ENCODE assay signal across 8 cellular contexts in the genomic region with DNA sequence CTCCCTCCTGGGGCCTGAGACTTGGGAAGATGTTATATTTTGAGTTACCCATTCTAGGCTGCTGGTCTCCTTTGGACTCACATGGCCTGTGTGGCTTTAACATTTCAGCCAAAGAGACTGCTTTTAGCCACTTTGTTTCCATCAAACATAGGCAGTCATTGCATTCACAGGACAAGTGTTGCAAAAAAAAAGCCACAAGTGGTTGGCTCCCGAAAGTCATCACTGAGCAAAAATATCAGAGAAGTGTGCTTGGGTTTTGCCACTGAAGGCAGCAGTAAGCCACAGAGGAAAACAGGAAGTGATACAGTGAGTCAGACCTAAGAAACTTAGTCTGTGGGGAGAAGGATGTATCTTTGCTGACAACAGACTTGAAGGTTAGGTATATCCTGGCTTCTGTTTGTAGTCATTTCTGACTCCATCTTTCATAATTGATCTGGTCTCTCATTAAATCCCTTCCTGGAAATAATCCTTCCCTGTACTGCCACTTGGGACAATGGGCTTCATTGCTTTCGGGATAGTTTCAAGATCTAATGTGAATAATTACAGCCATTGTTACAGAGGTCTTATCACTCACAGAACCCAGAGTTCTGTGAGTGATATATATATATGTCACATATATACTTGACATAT.
A peak's percentile ranks its signal among the peaks of the same experiment; 100 is the strongest.
DNase-seq lines count a peak whose midpoint lies in the region; ATAC-seq and TF ChIP-seq lines count a peak whose summit lies in the region.

No MANE protein-coding gene starts in this region.

- H3K36me3 Mint-ChIP-seq in mesothelial cell of epicardium: no peaks in the 10 kb centered on the region

- H3K9me3 ChIP-seq in KOPT-K1 (ENCODE audit: insufficient read depth, low read length, poor library complexity, severe bottlenecking) (no peaks in the 10 kb centered on the region), gastrocnemius medialis (no peaks in the 10 kb centered on the region)

- H3K27ac ChIP-seq in KOPT-K1 (ENCODE audit: low read depth, low read length, poor library complexity, severe bottlenecking) (peak overlapping the region; percentile 32), gastrocnemius medialis (peak overlapping the region; percentile 43 to 69 (median 56))

- H3K4me1 Mint-ChIP-seq in mesothelial cell of epicardium: no peaks in the 10 kb centered on the region

- H3K4me1 ChIP-seq in gastrocnemius medialis: peaks cover 0 to 12% of the 10 kb centered on the region in 2 donors

- in situ Hi-C loops in gastrocnemius medialis (cut with MboI; ENCODE audit: low sequenced_read_pairs in 4 of 4): no loop called here

- H3K27me3 Mint-ChIP-seq in mesothelial cell of epicardium (ENCODE audit: low read depth): no peaks in the 10 kb centered on the region

- H3K9me3 Mint-ChIP-seq in mesothelial cell of epicardium: peaks cover 3% of the 10 kb centered on the region

- TF ChIP-seq POLR2A in gastrocnemius medialis (IDR thresholded peaks at IDR 0.05): no peak

- TF ChIP-seq CTCF in epithelial cell of proximal tubule (conservative IDR thresholded peaks at IDR 0.05; ENCODE audit: low read depth, low read length): peak; percentile 37
- no peak for TF ChIP-seq CTCF in gastrocnemius medialis (IDR thresholded peaks at IDR 0.05 in 4 of 5, conservative IDR thresholded peaks at IDR 0.05 in 1 of 5)
- no peak for TF ChIP-seq CTCF in mesothelial cell of epicardium (IDR thresholded peaks at IDR 0.05; ENCODE audit: unreplicated experiment)

- peak; percentile 100 for ATAC-seq in GM21737 (IDR thresholded peaks at IDR 0.05; ENCODE audit: unreplicated experiment)
- ATAC-seq in gastrocnemius medialis: peak; percentile 75 to 83

- intact Hi-C loops in gastrocnemius medialis (cut with DNase I; ENCODE audit: low total_unique reads): no loop called here

- H3K4me3 ChIP-seq in epithelial cell of proximal tubule (ENCODE audit: low read depth, low read length) (no peak overlapping the region), gastrocnemius medialis (no peak overlapping the region)

- H3K36me3 ChIP-seq in KOPT-K1 (ENCODE audit: insufficient read depth, low read length): no peaks in the 10 kb centered on the region
- H3K36me3 ChIP-seq in gastrocnemius medialis: no peaks in the 10 kb centered on the region

- no peak overlapping the region for H3K4me3 Mint-ChIP-seq in mesothelial cell of epicardium

- H3K27me3 ChIP-seq in gastrocnemius medialis: no peaks in the 10 kb centered on the region

- DNase-seq in GF-D8 (lab: John Stamatoyannopoulos, UW) (peak; percentile 25), epithelial cell of proximal tubule (ENCODE audit: low read depth) (peak; percentile 32), gastrocnemius medialis (peak in 1 of 2 donors; percentile 39), mesothelial cell of epicardium (ENCODE audit: low spot score in 2 of 2, unreplicated experiment in 2 of 2) (no peak), occipital lobe (lab: John Stamatoyannopoulos, UW) (no peak)
- DNase-seq in activated CD4-positive, alpha-beta T cell treated with anti-CD3 and anti-CD28 coated beads for 48 hours: peak; percentile 51

- H3K27ac Mint-ChIP-seq in mesothelial cell of epicardium: no peak overlapping the region

Comparison
In these comparisons a context has a peak if more than half of its experiments do, and no peak if none do; other contexts are left out.
1. DNase-seq: peak in GF-D8 (single experiment), activated CD4-positive, alpha-beta T cell treated with anti-CD3 and anti-CD28 coated beads for 48 hours (single experiment) and epithelial cell of proximal tubule (single experiment); none in mesothelial cell of epicardium (0 of 2) and occipital lobe (single experiment).